In the genomic region with DNA sequence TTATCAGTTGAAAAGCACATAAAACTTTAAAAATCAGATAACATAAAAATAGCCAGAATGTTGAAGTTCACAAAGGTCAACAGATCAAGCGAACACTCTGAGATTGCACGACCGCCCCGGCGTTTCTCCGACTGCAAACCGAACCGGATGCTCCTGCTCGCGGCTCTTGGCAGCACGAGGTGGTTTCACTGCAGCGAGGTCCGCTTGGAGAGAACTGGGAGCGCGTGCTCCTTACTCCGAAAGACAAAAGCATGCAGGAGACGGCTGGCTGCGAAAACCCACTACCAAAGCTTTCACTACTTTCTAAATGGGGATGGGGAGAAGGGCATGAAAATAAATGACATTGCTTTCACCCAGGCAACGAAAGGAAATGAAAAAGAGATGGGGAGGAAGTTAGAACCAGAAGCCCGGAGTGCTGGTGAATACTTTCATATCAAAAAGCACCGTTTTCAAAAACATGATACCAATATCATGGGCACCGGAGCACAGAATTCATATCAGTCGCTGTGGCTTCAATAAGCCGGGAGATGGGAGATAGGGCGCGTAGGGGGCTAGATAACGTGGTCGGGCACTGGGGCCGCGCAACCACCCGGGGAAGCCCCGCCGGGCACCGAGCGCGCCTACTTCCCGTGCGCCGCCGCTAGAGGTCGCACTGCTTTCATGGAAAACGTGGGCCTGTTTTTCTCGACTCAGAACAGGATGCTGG, we compare ENCODE assay signal across 7 cellular contexts. TPM values are rescaled to one million over a fixed set of nuclear protein-coding genes. Genes with fewer than 3 reads are reported as not detected.
DNase-seq lines count a peak whose midpoint lies in the region; ATAC-seq, FAIRE-seq and TF ChIP-seq lines count a peak whose summit lies in the region.

No MANE protein-coding gene starts in this region.

- peak; percentile 86 for ATAC-seq in HG02870 (IDR thresholded peaks at IDR 0.05; ENCODE audit: unreplicated experiment)

- peak overlapping the region; percentile 55 for H3K4me3 ChIP-seq in WI38 (ENCODE audit: low read depth, low read length)
- H3K4me3 ChIP-seq in bronchial epithelial cell (ENCODE audit: low read depth, low read length) = peak overlapping the region; percentile 50
- H3K4me3 ChIP-seq in spleen = peak overlapping the region; percentile 26 to 75 (median 52)

- in situ Hi-C loops in GM13976 (cut with MboI; ENCODE audit: low sequenced_read_pairs, unreplicated experiment) = loop anchor here (25.0 kb wide), 2 partner anchors 401 to 601 kb away; no protein-coding TSS in a partner anchor

- WGBS in spleen, 5 donors = 0 to 1% (median 0%) methylated on average over 42 to 43 of the region's 43 CpGs

- no peak for FAIRE-seq in bronchial epithelial cell (lab: Jason Lieb, UNC)

- intact Hi-C loops in spleen (cut with DNase I; ENCODE audit: low total_unique reads) = loop anchor here (5.0 kb wide), 2 partner anchors 211 to 416 kb away; partner anchors contain the start of gene STX16

- peak overlapping the region in 5 of 8 donors; percentile 37 to 75 (median 62) for H3K27ac ChIP-seq in spleen

- TF ChIP-seq POLR2A in spleen (IDR thresholded peaks at IDR 0.05) = no peak

- H3K9me3 ChIP-seq in spleen = no peaks in the 10 kb centered on the region

- DNase-seq in GM13976 (ENCODE audit: low spot score) (peak; percentile 87), NCI-H2107 treated with DMSO at 0.1 percent for 48 hours (lab: John Stamatoyannopoulos, UW; ENCODE audit: unreplicated experiment) (peak; percentile 28), bronchial epithelial cell (ENCODE audit: low read depth) (peak; percentile 23), iris pigment epithelial cell (ENCODE audit: low read depth) (peak; percentile 70), spleen (peak; percentile 94)

- peaks cover 0 to 17% (median 7%) of the 10 kb centered on the region in 6 donors for H3K4me1 ChIP-seq in spleen

- no peaks in the 10 kb centered on the region for H3K27me3 ChIP-seq in bronchial epithelial cell (ENCODE audit: control insufficient read depth, insufficient read depth, low read length)
- no peaks in the 10 kb centered on the region for H3K27me3 ChIP-seq in spleen (replicated peaks in 1 of 7)

- H3K36me3 ChIP-seq in bronchial epithelial cell (ENCODE audit: control insufficient read depth, insufficient read depth, low read length) = peaks cover 7% of the 10 kb centered on the region
- H3K36me3 ChIP-seq in spleen = peaks cover 0 to 61% (median 15%) of the 10 kb centered on the region in 6 donors

- TF ChIP-seq CTCF in GM13976 (IDR thresholded peaks at IDR 0.05; ENCODE audit: borderline replicate concordance, control extremely low read depth, extremely low read depth, insufficient read depth, missing control alignments) (peak; percentile 97), WI38 (IDR thresholded peaks at IDR 0.05; ENCODE audit: low read depth, low read length) (peak; percentile 84), bronchial epithelial cell (IDR thresholded peaks at IDR 0.05; ENCODE audit: insufficient read depth, low read length, severe bottlenecking) (peak; percentile 95), spleen (IDR thresholded peaks at IDR 0.05 in 8 of 11, conservative IDR thresholded peaks at IDR 0.05 in 3 of 11) (peak; percentile 81 to 99 (median 95))

RNA-seq across cellular contexts. Expression of gene ANKRD60, which starts 8.3 kb away (rescaled TPM):
- total RNA-seq in bronchial epithelial cell (not detected in 2 replicates), spleen (not detected)
- polyA plus RNA-seq in spleen = not detected

Comparison
In these comparisons a context has a peak if more than half of its experiments do, and no peak if none do; other contexts are left out.
1. Peak in every context shown above with its lines: DNase-seq, ATAC-seq, H3K4me3 ChIP-seq and H3K27ac ChIP-seq.
2. DNase-seq: peak in every context shown above with its lines; median percentile 94 in spleen; 87 in GM13976; 70 in iris pigment epithelial cell; 28 in NCI-H2107 treated with DMSO at 0.1 percent for 48 hours; 23 in bronchial epithelial cell.